In the genomic region with DNA sequence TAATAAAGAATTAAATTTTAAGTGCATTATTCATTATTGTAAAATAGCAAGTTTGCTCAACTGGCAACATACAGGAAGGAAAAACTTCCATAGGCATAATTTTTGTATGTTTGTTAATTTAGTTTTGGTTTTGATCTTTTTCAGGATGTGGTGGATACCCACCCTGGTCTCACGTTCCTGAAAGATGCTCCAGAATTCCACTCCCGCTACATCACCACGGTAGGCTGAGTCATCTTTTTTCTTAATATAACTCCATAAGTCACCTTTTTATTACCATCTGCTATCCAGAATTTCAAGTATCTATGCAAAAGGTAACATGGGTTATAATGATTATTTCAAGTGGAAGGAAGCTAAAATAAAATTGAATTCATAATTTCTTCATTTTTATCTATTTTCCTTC, we compare ENCODE assay signal across 10 cellular contexts.
DNase-seq lines count a peak whose midpoint lies in the region; TF ChIP-seq lines count a peak whose summit lies in the region.
"Had no signal": no experiment of that assay in that cellular context is flagged by ENCODE, and none has a peak within 500 bp of the region (broad histone marks: within the 10 kb centered on the region; RNA-seq: fewer than 3 reads in every experiment).

No MANE protein-coding gene starts in this region.

- no peak overlapping the region for H3K4me3 ChIP-seq in rectal smooth muscle tissue (ENCODE audit: low read length)

- no peaks in the 10 kb centered on the region for H3K36me3 ChIP-seq in rectal smooth muscle tissue (ENCODE audit: control insufficient read depth, insufficient read depth, low read length)

- CTCF ChIA-PET in RWPE1 (lab: Yijun Ruan, JAX): interaction anchor here (0.7 kb wide), 1 partner anchor 273 kb away, joined by 3 read pairs; no protein-coding TSS in a partner anchor

- TF ChIP-seq CTCF in RWPE1 (conservative IDR thresholded peaks at IDR 0.05; ENCODE audit: low read depth): no peak

- H3K27ac ChIP-seq in RWPE1: no peak overlapping the region
- H3K27ac ChIP-seq in rectal smooth muscle tissue (ENCODE audit: low read depth, low read length): peak overlapping the region; percentile 70

- POLR2A ChIA-PET in RWPE1 (lab: Yijun Ruan, JAX; ENCODE audit: low non-redundant PET): no interaction called here

- DNase-seq in EL (peak; percentile 95), RWPE1 (ENCODE audit: low spot score) (peak; percentile 69), fibroblast of gingiva (ENCODE audit: low read depth) (peak; percentile 29), posterior vena cava (ENCODE audit: low spot score) (no peak), RPMI8226 (no peak)
- DNase-seq in stimulated activated CD4-positive, alpha-beta T cell treated with anti-CD3 and anti-CD28 coated beads, Interleukin-12 subunit alpha, Interleukin-12 subunit beta, amount 100 ng/mL, for 4 hours: no peak
- DNase-seq in activated T-cell treated with anti-CD3 and anti-CD28 coated beads, Interleukin-2, amount 50 U/mL, for 1 hour: no peak
- DNase-seq: DMS 273 treated with DMSO at 0.1 percent for 48 hours, left colon had no signal

- no peaks in the 10 kb centered on the region for H3K27me3 ChIP-seq in rectal smooth muscle tissue (ENCODE audit: control insufficient read depth, insufficient read depth, low read length)

- H3K9ac ChIP-seq in rectal smooth muscle tissue (ENCODE audit: low read length): no peak overlapping the region

- intact Hi-C loops in posterior vena cava (cut with DNase I): loop anchor here (5.0 to 10.0 kb wide), 2 partner anchors 684 to 942 kb away; a partner anchor contains a TSS

- H3K4me1 ChIP-seq in rectal smooth muscle tissue (ENCODE audit: control insufficient read depth, insufficient read depth, low read length): peaks cover 14% of the 10 kb centered on the region

Comparison
In these comparisons a context has a peak if more than half of its experiments do, and no peak if none do; other contexts are left out.
1. DNase-seq: peak in EL (single experiment), RWPE1 (single experiment) and fibroblast of gingiva (single experiment); none in posterior vena cava (single experiment), stimulated activated CD4-positive, alpha-beta T cell treated with anti-CD3 and anti-CD28 coated beads, Interleukin-12 subunit alpha, Interleukin-12 subunit beta, amount 100 ng/mL, for 4 hours (single experiment), RPMI8226 (single experiment) and activated T-cell treated with anti-CD3 and anti-CD28 coated beads, Interleukin-2, amount 50 U/mL, for 1 hour (single experiment).